20 cellular contexts compared by ENCODE assay signal in the genomic region with DNA sequence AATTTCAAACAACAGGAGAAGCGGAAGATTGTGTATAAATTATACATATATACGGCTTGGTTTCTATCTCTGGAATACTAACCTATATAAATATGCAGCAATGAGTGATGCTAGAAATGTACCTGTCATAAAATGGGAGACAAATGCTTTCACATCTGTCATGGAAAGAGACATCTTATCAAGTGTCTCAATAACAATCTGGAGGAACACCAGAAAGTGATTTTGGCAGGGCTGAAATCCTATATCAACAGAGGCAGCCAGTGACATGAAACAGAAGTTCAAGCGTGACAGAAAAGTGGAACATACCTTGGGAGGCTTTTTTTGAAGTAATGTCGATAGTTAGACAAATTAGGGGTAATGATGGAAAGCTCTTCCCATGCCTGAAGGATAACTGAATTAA.
A peak's percentile ranks its signal among the peaks of the same experiment; 100 is the strongest.
DNase-seq lines count a peak whose midpoint lies in the region; ATAC-seq and TF ChIP-seq lines count a peak whose summit lies in the region.
"Had no signal": no experiment of that assay in that cellular context is flagged by ENCODE, and none has a peak within 500 bp of the region (broad histone marks: within the 10 kb centered on the region; RNA-seq: fewer than 3 reads in every experiment).

No MANE protein-coding gene starts in this region.

- no peaks in the 10 kb centered on the region for H3K79me2 ChIP-seq in neural cell (replicated peaks; ENCODE audit: insufficient read depth, low read length)

- H3K4me3 ChIP-seq in left ventricle myocardium inferior: no peak overlapping the region
- no peak overlapping the region for H3K4me3 ChIP-seq in BE2C (ENCODE audit: low read depth, low read length)
- no peak overlapping the region for H3K4me3 ChIP-seq in neural cell (ENCODE audit: low read length)
- no peak overlapping the region for H3K4me3 ChIP-seq in coronary artery
- H3K4me3 ChIP-seq: A549, BLaER1 had no signal

- no peak overlapping the region for H3K27ac ChIP-seq in left ventricle myocardium inferior (replicated peaks)
- peak overlapping the region; percentile 47 for H3K27ac ChIP-seq in neural cell (ENCODE audit: low read length)
- H3K27ac ChIP-seq in coronary artery: no peak overlapping the region
- H3K27ac ChIP-seq: A549, BLaER1 had no signal

- intact Hi-C loops in Right ventricle myocardium superior (cut with DNase I) (no loop called here), left ventricle myocardium inferior (cut with micrococcal nuclease) (no loop called here)

- H3K27me3 ChIP-seq in left ventricle myocardium inferior (ENCODE audit: low read depth) (no peaks in the 10 kb centered on the region), BE2C (no peaks in the 10 kb centered on the region), neural cell (ENCODE audit: insufficient read depth, low read depth, low read length) (no peaks in the 10 kb centered on the region)
- H3K27me3 ChIP-seq: BLaER1 had no signal

- TF ChIP-seq CTCF in left ventricle myocardium inferior (IDR thresholded peaks at IDR 0.05; ENCODE audit: borderline replicate concordance) (no peak), BE2C (IDR thresholded peaks at IDR 0.05; ENCODE audit: low read depth, low read length) (no peak), neural cell (IDR thresholded peaks at IDR 0.05; ENCODE audit: poor library complexity, severe bottlenecking) (no peak), coronary artery (IDR thresholded peaks at IDR 0.05) (no peak)

- no peak overlapping the region for H3K9ac ChIP-seq in neural cell (ENCODE audit: low read length)
- H3K9ac ChIP-seq: BLaER1 had no signal

- ATAC-seq in Right ventricle myocardium superior (ENCODE audit: poor library complexity): peak; percentile 91
- no peak for ATAC-seq in GM21717 (IDR thresholded peaks at IDR 0.05; ENCODE audit: unreplicated experiment)
- ATAC-seq in HG03135 (IDR thresholded peaks at IDR 0.05; ENCODE audit: unreplicated experiment): no peak
- ATAC-seq: A549, HCT116, HepG2 had no signal

- peak; percentile 20 for TF ChIP-seq RAD21 in neural cell (conservative IDR thresholded peaks at IDR 0.05)

- no peak overlapping the region for H2AFZ ChIP-seq in neural cell (ENCODE audit: low read depth, low read length)

- no peaks in the 10 kb centered on the region for H3K36me3 ChIP-seq in left ventricle myocardium inferior
- H3K36me3 ChIP-seq in BE2C: no peaks in the 10 kb centered on the region
- no peaks in the 10 kb centered on the region for H3K36me3 ChIP-seq in neural cell (ENCODE audit: insufficient read depth, low read length)
- H3K36me3 ChIP-seq: BLaER1 had no signal

- no peaks in the 10 kb centered on the region for H4K20me1 ChIP-seq in neural cell (ENCODE audit: insufficient read depth)
- H4K20me1 ChIP-seq: BLaER1 had no signal

- H3K4me2 ChIP-seq in neural cell (ENCODE audit: low read length): no peak overlapping the region
- H3K4me2 ChIP-seq: A549, BLaER1 had no signal

- H3K9me3 ChIP-seq in left ventricle myocardium inferior (replicated peaks): no peaks in the 10 kb centered on the region
- H3K9me3 ChIP-seq in BE2C: no peaks in the 10 kb centered on the region
- H3K9me3 ChIP-seq in neural cell (ENCODE audit: low read length): no peaks in the 10 kb centered on the region
- H3K9me3 ChIP-seq: A549, BLaER1 had no signal

- H3K9me2 ChIP-seq in neural cell (ENCODE audit: insufficient read depth, low read length): no peaks in the 10 kb centered on the region

- peaks cover 10% of the 10 kb centered on the region for H3K4me1 ChIP-seq in left ventricle myocardium inferior
- peaks cover 14% of the 10 kb centered on the region for H3K4me1 ChIP-seq in BE2C
- H3K4me1 ChIP-seq: A549, BLaER1 had no signal

- peaks cover 3% of the 10 kb centered on the region for H3F3A ChIP-seq in neural cell (ENCODE audit: insufficient read depth, low read length, poor library complexity, severe bottlenecking)

- TF ChIP-seq EP300 in neural cell (conservative IDR thresholded peaks at IDR 0.05; ENCODE audit: poor library complexity, severe bottlenecking): peak; percentile 99

- DNase-seq in Right ventricle myocardium superior: no peak
- DNase-seq in left ventricle myocardium inferior: no peak
- peak; percentile 29 for DNase-seq in BE2C
- DNase-seq in NCI-H2171 treated with DMSO at 0.1 percent for 48 hours (lab: John Stamatoyannopoulos, UW): peak; percentile 73
- DNase-seq in coronary artery (ENCODE audit: low spot score): no peak
- DNase-seq: AML-193; CD4-positive, alpha-beta memory T cell; DMS153; DMS79; GDM1; GOT3; H7; HFFc6 had no signal

TF ChIP-seq in neural cell, 6 proteins besides CTCF, POLR2A, EP300 and RAD21:
- TF ChIP-seq MXI1 (conservative IDR thresholded peaks at IDR 0.05; ENCODE audit: poor library complexity, severe bottlenecking): no peak
- TF ChIP-seq EZH2 (IDR thresholded peaks at IDR 0.05; ENCODE audit: borderline replicate concordance, insufficient read depth, low read length, poor library complexity, severe bottlenecking): no peak
- TF ChIP-seq, protein P1, sequence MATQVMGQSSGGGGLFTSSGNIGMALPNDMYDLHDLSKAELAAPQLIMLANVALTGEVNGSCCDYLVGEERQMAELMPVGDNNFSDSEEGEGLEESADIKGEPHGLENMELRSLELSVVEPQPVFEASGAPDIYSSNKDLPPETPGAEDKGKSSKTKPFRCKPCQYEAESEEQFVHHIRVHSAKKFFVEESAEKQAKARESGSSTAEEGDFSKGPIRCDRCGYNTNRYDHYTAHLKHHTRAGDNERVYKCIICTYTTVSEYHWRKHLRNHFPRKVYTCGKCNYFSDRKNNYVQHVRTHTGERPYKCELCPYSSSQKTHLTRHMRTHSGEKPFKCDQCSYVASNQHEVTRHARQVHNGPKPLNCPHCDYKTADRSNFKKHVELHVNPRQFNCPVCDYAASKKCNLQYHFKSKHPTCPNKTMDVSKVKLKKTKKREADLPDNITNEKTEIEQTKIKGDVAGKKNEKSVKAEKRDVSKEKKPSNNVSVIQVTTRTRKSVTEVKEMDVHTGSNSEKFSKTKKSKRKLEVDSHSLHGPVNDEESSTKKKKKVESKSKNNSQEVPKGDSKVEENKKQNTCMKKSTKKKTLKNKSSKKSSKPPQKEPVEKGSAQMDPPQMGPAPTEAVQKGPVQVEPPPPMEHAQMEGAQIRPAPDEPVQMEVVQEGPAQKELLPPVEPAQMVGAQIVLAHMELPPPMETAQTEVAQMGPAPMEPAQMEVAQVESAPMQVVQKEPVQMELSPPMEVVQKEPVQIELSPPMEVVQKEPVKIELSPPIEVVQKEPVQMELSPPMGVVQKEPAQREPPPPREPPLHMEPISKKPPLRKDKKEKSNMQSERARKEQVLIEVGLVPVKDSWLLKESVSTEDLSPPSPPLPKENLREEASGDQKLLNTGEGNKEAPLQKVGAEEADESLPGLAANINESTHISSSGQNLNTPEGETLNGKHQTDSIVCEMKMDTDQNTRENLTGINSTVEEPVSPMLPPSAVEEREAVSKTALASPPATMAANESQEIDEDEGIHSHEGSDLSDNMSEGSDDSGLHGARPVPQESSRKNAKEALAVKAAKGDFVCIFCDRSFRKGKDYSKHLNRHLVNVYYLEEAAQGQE (IDR thresholded peaks at IDR 0.05; ENCODE audit: borderline replicate concordance): peak; percentile 93
- TF ChIP-seq TAF1 (IDR thresholded peaks at IDR 0.05; ENCODE audit: low read depth): no peak
- peak; percentile 91 for TF ChIP-seq POLR2AphosphoS5 (IDR thresholded peaks at IDR 0.05)
- no peak for TF ChIP-seq SMC3 (conservative IDR thresholded peaks at IDR 0.05; ENCODE audit: poor library complexity)

Comparison
In these comparisons a context has a peak if more than half of its experiments do, and no peak if none do; other contexts are left out.
1. DNase-seq: peak in BE2C (single experiment) and NCI-H2171 treated with DMSO at 0.1 percent for 48 hours (single experiment); none in Right ventricle myocardium superior (single experiment), left ventricle myocardium inferior (single experiment) and coronary artery (single experiment).